Comparison of ENCODE assay signal across 14 cellular contexts in genomic region chr15:95843241-95843851, GRCh38.
DNase-seq lines count a peak whose midpoint lies in the region; ATAC-seq and TF ChIP-seq lines count a peak whose summit lies in the region.
"Had no signal": no experiment of that assay in that cellular context is flagged by ENCODE, and none has a peak within 500 bp of the region (broad histone marks: within the 10 kb centered on the region; RNA-seq: fewer than 3 reads in every experiment).

No MANE protein-coding gene starts in this region.

- POLR2A ChIA-PET in MCF 10A (lab: Yijun Ruan, JAX), result interaction anchor here (0.7 kb wide), 1 partner anchor 11 kb away, joined by 5 read pairs; no protein-coding TSS in a partner anchor

- CTCF ChIA-PET in MCF 10A (lab: Yijun Ruan, JAX), result interaction anchor here (0.8 kb wide), 1 partner anchor 583 kb away, joined by 3 read pairs; no protein-coding TSS in a partner anchor

- H3K36me3 Mint-ChIP-seq in T-helper 1 cell treated with Interleukin-12 subunit alpha and Interleukin-12 subunit beta and Interleukin-4 antibody, amounts not matched to agents 30 μg/mL and 1 μg/mL, for 36 hours (ENCODE audit: low read depth), result peaks cover 11% of the 10 kb centered on the region
- H3K36me3 Mint-ChIP-seq in GM23338 (ENCODE audit: low read depth), result no peaks in the 10 kb centered on the region
- H3K36me3 Mint-ChIP-seq in MCF 10A (ENCODE audit: insufficient read depth, unreplicated experiment), result no peaks in the 10 kb centered on the region
- H3K36me3 Mint-ChIP-seq in activated T-cell treated with anti-CD3 and anti-CD28 coated beads, Interleukin-2, amount 50 U/mL, for 24 hours (ENCODE audit: low read depth), result no peaks in the 10 kb centered on the region
- H3K36me3 Mint-ChIP-seq: brain, T-cell had no signal

- DNase-seq in T-helper 1 cell (no peak), amniotic stem cell (lab: John Stamatoyannopoulos, UW) (peak; percentile 18), left ventricle myocardium superior (peak; percentile 39), substantia nigra (lab: John Stamatoyannopoulos, UW) (peak in 28 of 49 donors; percentile 1 to 57 (median 22)), GM23338 (ENCODE audit: low spot score) (no peak), MCF 10A (ENCODE audit: unreplicated experiment) (no peak)
- DNase-seq in activated T-cell treated with anti-CD3 and anti-CD28 coated beads, Interleukin-2, amount 50 U/mL, for 24 hours, result no peak
- DNase-seq: 8988T; activated CD8-positive, alpha-beta memory T cell treated with anti-CD3 and anti-CD28 coated beads, Interleukin-2, amount 10 ng/mL, durations not matched to agents 7 days and 5 days; Kasumi-1; NCI-H774; T-cell had no signal

- H3K27me3 ChIP-seq in GM23338 (ENCODE audit: insufficient read depth), result no peaks in the 10 kb centered on the region

- H3K27ac Mint-ChIP-seq in T-helper 1 cell treated with Interleukin-12 subunit alpha and Interleukin-12 subunit beta and Interleukin-4 antibody, amounts not matched to agents 30 μg/mL and 1 μg/mL, for 36 hours, result peak overlapping the region; percentile 24
- H3K27ac Mint-ChIP-seq in GM23338 (no peak overlapping the region; the same call in 1 of the 2 replicates), MCF 10A (ENCODE audit: low read depth, unreplicated experiment) (no peak overlapping the region)
- no peak overlapping the region for H3K27ac Mint-ChIP-seq in activated T-cell treated with anti-CD3 and anti-CD28 coated beads, Interleukin-2, amount 50 U/mL, for 24 hours
- H3K27ac Mint-ChIP-seq: activated CD8-positive, alpha-beta memory T cell treated with anti-CD3 and anti-CD28 coated beads, Interleukin-2, amount 10 ng/mL, durations not matched to agents 7 days and 5 days had no signal

- TF ChIP-seq CTCF in GM23338 (conservative IDR thresholded peaks at IDR 0.05; ENCODE audit: low read depth in 2 of 2), result no peak
- no peak for TF ChIP-seq CTCF in MCF 10A (IDR thresholded peaks at IDR 0.05; ENCODE audit: unreplicated experiment)

- intact Hi-C loops in left ventricle myocardium superior (cut with micrococcal nuclease) (no loop called here), MCF 10A (cut with micrococcal nuclease) (no loop called here)

- peaks cover 4% of the 10 kb centered on the region for H3K27me3 Mint-ChIP-seq in T-helper 1 cell treated with Interleukin-12 subunit alpha and Interleukin-12 subunit beta and Interleukin-4 antibody, amounts not matched to agents 30 μg/mL and 1 μg/mL, for 36 hours (ENCODE audit: low read depth)
- H3K27me3 Mint-ChIP-seq in GM23338 (ENCODE audit: insufficient read depth, low read depth, poor library complexity) (peaks cover 3% of the 10 kb centered on the region), MCF 10A (ENCODE audit: insufficient read depth, unreplicated experiment) (no peaks in the 10 kb centered on the region)
- no peaks in the 10 kb centered on the region for H3K27me3 Mint-ChIP-seq in activated T-cell treated with anti-CD3 and anti-CD28 coated beads, Interleukin-2, amount 50 U/mL, for 24 hours
- H3K27me3 Mint-ChIP-seq: activated CD8-positive, alpha-beta memory T cell treated with anti-CD3 and anti-CD28 coated beads, Interleukin-2, amount 10 ng/mL, durations not matched to agents 7 days and 5 days; brain; T-cell had no signal

- H3K27ac ChIP-seq in substantia nigra (ENCODE audit: low read depth, low read length, poor library complexity, severe bottlenecking) (peak overlapping the region; percentile 69), GM23338 (ENCODE audit: low read depth) (no peak overlapping the region)

- peaks cover 15% of the 10 kb centered on the region for H3K9me3 Mint-ChIP-seq in T-helper 1 cell treated with Interleukin-12 subunit alpha and Interleukin-12 subunit beta and Interleukin-4 antibody, amounts not matched to agents 30 μg/mL and 1 μg/mL, for 36 hours
- no peaks in the 10 kb centered on the region for H3K9me3 Mint-ChIP-seq in GM23338
- peaks cover 9% of the 10 kb centered on the region for H3K9me3 Mint-ChIP-seq in MCF 10A (ENCODE audit: unreplicated experiment)
- H3K9me3 Mint-ChIP-seq in activated T-cell treated with anti-CD3 and anti-CD28 coated beads, Interleukin-2, amount 50 U/mL, for 24 hours, result no peaks in the 10 kb centered on the region
- H3K9me3 Mint-ChIP-seq: T-cell had no signal

- no peaks in the 10 kb centered on the region for H3K9me2 ChIP-seq in GM23338 (ENCODE audit: insufficient read depth)

- H3K4me2 ChIP-seq in GM23338, result no peak overlapping the region

- peaks cover 9% of the 10 kb centered on the region; the same call in 1 of the 2 replicates for H3K4me1 ChIP-seq in GM23338 (ENCODE audit: insufficient read depth)

- H3K4me3 Mint-ChIP-seq in T-helper 1 cell treated with Interleukin-12 subunit alpha and Interleukin-12 subunit beta and Interleukin-4 antibody, amounts not matched to agents 30 μg/mL and 1 μg/mL, for 36 hours, result peak overlapping the region; percentile 18
- no peak overlapping the region for H3K4me3 Mint-ChIP-seq in GM23338
- no peak overlapping the region for H3K4me3 Mint-ChIP-seq in MCF 10A (ENCODE audit: unreplicated experiment)
- H3K4me3 Mint-ChIP-seq in activated T-cell treated with anti-CD3 and anti-CD28 coated beads, Interleukin-2, amount 50 U/mL, for 24 hours, result no peak overlapping the region
- H3K4me3 Mint-ChIP-seq: activated CD8-positive, alpha-beta memory T cell treated with anti-CD3 and anti-CD28 coated beads, Interleukin-2, amount 10 ng/mL, durations not matched to agents 7 days and 5 days; T-cell had no signal

- no peaks in the 10 kb centered on the region for H3K79me2 ChIP-seq in GM23338 (replicated peaks; ENCODE audit: insufficient read depth)

- no TSS peak for BruUV-seq in MCF 10A (replicated peaks; lab: Mats Ljungman, UMichigan)

- peak; percentile 83 for ATAC-seq in left ventricle myocardium superior
- ATAC-seq in GM23338, result no peak
- ATAC-seq: activated CD8-positive, alpha-beta memory T cell treated with anti-CD3 and anti-CD28 coated beads, Interleukin-2, amount 10 ng/mL, durations not matched to agents 7 days and 5 days; T-cell had no signal

- H2AFZ ChIP-seq in GM23338, result no peak overlapping the region

- no peaks in the 10 kb centered on the region for H3F3A ChIP-seq in GM23338 (replicated peaks; ENCODE audit: low read depth)

- no peaks in the 10 kb centered on the region for H3K36me3 ChIP-seq in GM23338 (ENCODE audit: insufficient read depth)

- H3K4me1 Mint-ChIP-seq in T-helper 1 cell treated with Interleukin-12 subunit alpha and Interleukin-12 subunit beta and Interleukin-4 antibody, amounts not matched to agents 30 μg/mL and 1 μg/mL, for 36 hours (ENCODE audit: low read depth), result peaks cover 45% of the 10 kb centered on the region
- H3K4me1 Mint-ChIP-seq in GM23338 (peaks cover 12% of the 10 kb centered on the region; the same call in 2 of the 3 replicates), MCF 10A (ENCODE audit: insufficient read depth, unreplicated experiment) (no peaks in the 10 kb centered on the region)
- H3K4me1 Mint-ChIP-seq in activated T-cell treated with anti-CD3 and anti-CD28 coated beads, Interleukin-2, amount 50 U/mL, for 24 hours (ENCODE audit: low read depth), result peaks cover 37% of the 10 kb centered on the region

- H3K4me3 ChIP-seq in GM23338, result no peak overlapping the region

- no peaks in the 10 kb centered on the region for H4K20me1 ChIP-seq in GM23338 (replicated peaks; ENCODE audit: insufficient read depth)

TF ChIP-seq in GM23338, 12 proteins besides CTCF, POLR2A, EP300 and RAD21 (continues in another document):
- TF ChIP-seq STAT1 (IDR thresholded peaks at IDR 0.05; ENCODE audit: unreplicated experiment), result no peak
- no peak for TF ChIP-seq ZNF331 (CRISPR knock-in tag; IDR thresholded peaks at IDR 0.05; ENCODE audit: low read depth)
- TF ChIP-seq POLR2AphosphoS5 (IDR thresholded peaks at IDR 0.05; ENCODE audit: low read depth), result no peak
- TF ChIP-seq, protein P1, sequence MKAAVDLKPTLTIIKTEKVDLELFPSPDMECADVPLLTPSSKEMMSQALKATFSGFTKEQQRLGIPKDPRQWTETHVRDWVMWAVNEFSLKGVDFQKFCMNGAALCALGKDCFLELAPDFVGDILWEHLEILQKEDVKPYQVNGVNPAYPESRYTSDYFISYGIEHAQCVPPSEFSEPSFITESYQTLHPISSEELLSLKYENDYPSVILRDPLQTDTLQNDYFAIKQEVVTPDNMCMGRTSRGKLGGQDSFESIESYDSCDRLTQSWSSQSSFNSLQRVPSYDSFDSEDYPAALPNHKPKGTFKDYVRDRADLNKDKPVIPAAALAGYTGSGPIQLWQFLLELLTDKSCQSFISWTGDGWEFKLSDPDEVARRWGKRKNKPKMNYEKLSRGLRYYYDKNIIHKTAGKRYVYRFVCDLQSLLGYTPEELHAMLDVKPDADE (IDR thresholded peaks at IDR 0.05), result no peak
- no peak for TF ChIP-seq EZH2 (IDR thresholded peaks at IDR 0.05; ENCODE audit: low read depth, unreplicated experiment)

Comparison
In these comparisons a context has a peak if more than half of its experiments do, and no peak if none do; other contexts are left out.
1. DNase-seq: peak in amniotic stem cell (single experiment), left ventricle myocardium superior (single experiment) and substantia nigra (28 of 49); none in T-helper 1 cell (0 of 5), GM23338 (single experiment), MCF 10A (single experiment) and activated T-cell treated with anti-CD3 and anti-CD28 coated beads, Interleukin-2, amount 50 U/mL, for 24 hours (single experiment).